In the genomic region with DNA sequence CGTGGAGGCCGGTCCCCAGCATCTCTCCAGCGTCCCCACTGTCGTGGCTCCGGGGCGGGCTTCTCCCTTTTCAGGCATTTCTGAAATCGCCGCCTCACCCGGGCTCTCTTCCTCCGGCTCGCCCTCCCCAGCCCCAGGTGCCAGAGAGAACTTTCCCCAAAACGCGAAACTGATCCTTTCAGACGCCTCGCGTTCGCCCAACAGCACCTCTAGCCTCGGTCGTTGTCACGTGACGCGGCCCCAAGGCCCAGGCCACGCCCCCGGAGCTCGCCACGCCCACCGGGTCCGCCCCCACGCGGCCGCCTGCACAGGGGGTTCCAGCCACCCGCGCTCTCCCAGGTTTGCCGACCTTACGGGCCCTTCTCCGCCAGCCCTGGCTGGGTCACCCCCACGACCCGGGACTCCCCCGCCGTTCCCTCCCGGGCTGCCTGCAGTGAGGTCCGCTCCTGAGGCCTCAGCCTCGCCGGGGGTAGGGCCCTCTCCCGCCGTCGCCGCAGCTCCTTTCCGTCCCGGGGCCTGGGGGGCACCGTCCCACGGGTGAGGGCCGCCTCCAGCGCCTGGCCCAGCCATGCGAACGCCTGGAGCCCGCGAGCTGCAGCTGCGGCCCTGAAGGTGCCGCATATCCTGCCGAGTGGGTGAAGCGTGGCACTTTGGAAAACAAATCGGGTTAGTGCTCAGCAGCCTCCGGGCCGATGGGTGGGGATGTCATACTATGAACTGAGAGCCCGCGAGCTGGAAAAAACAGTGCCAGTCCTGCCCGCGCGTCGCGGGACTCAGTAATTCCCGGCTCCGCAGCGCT, we compare ENCODE assay signal across 1 cellular context.
A peak's percentile ranks its signal among the peaks of the same experiment; 100 is the strongest.
TF ChIP-seq lines count a peak whose summit lies in the region.

No MANE protein-coding gene starts in this region.

TF ChIP-seq in HepG2, 621 proteins besides CTCF, POLR2A, EP300 and RAD21 (continued from another document and continues in another):
- TF ChIP-seq, protein P1, sequence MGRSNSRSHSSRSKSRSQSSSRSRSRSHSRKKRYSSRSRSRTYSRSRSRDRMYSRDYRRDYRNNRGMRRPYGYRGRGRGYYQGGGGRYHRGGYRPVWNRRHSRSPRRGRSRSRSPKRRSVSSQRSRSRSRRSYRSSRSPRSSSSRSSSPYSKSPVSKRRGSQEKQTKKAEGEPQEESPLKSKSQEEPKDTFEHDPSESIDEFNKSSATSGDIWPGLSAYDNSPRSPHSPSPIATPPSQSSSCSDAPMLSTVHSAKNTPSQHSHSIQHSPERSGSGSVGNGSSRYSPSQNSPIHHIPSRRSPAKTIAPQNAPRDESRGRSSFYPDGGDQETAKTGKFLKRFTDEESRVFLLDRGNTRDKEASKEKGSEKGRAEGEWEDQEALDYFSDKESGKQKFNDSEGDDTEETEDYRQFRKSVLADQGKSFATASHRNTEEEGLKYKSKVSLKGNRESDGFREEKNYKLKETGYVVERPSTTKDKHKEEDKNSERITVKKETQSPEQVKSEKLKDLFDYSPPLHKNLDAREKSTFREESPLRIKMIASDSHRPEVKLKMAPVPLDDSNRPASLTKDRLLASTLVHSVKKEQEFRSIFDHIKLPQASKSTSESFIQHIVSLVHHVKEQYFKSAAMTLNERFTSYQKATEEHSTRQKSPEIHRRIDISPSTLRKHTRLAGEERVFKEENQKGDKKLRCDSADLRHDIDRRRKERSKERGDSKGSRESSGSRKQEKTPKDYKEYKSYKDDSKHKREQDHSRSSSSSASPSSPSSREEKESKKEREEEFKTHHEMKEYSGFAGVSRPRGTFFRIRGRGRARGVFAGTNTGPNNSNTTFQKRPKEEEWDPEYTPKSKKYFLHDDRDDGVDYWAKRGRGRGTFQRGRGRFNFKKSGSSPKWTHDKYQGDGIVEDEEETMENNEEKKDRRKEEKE (IDR thresholded peaks at IDR 0.05) = no peak
- TF ChIP-seq HDAC6 (IDR thresholded peaks at IDR 0.05; ENCODE audit: low read depth, low read length) (no peak), CCDC6 (CRISPR knock-in tag; IDR thresholded peaks at IDR 0.05) (peak; percentile 38; the same call in 1 of the 2 replicates), ASH2L (IDR thresholded peaks at IDR 0.05; ENCODE audit: insufficient read length, low read depth, low read length) (peak; percentile 50), HIVEP1 (CRISPR knock-in tag; IDR thresholded peaks at IDR 0.05) (no peak; the same call in 1 of the 2 replicates), EZH2 (conservative IDR thresholded peaks at IDR 0.05; ENCODE audit: low read depth, low read length) (no peak), SP140L (CRISPR knock-in tag; IDR thresholded peaks at IDR 0.05; ENCODE audit: borderline replicate concordance) (no peak), ARNTL (CRISPR knock-in tag; IDR thresholded peaks at IDR 0.05) (no peak), TGIF2 (CRISPR knock-in tag; IDR thresholded peaks at IDR 0.05) (no peak), ADNP (CRISPR knock-in tag; IDR thresholded peaks at IDR 0.05) (no peak), ZSCAN30 (CRISPR knock-in tag; IDR thresholded peaks at IDR 0.05) (no peak), ZNF296 (CRISPR knock-in tag; conservative IDR thresholded peaks at IDR 0.05) (no peak), AHR (CRISPR knock-in tag; IDR thresholded peaks at IDR 0.05) (peak; percentile 62; the same call in 1 of the 2 replicates), ZFY (CRISPR knock-in tag; IDR thresholded peaks at IDR 0.05) (peak; percentile 79), SPEN (CRISPR knock-in tag; IDR thresholded peaks at IDR 0.05; ENCODE audit: low read depth) (peak; percentile 68), ZSCAN20 (CRISPR knock-in tag; IDR thresholded peaks at IDR 0.05; ENCODE audit: borderline replicate concordance) (no peak; the same call in 1 of the 2 replicates), RARA (CRISPR knock-in tag; IDR thresholded peaks at IDR 0.05) (0 out of 2 replicates have a peak, but pooled peaks have one; percentile 9), ZNF367 (CRISPR knock-in tag; IDR thresholded peaks at IDR 0.05; ENCODE audit: borderline replicate concordance) (no peak), POLR2AphosphoS2 (IDR thresholded peaks at IDR 0.05; ENCODE audit: low read depth, low read length) (no peak), DPF2 (CRISPR knock-in tag; IDR thresholded peaks at IDR 0.05; ENCODE audit: borderline replicate concordance, low read depth) (no peak), ZFAT (CRISPR knock-in tag; conservative IDR thresholded peaks at IDR 0.05) (0 out of 2 replicates have a peak, but pooled peaks have one; percentile 13), ELF1 (CRISPR knock-in tag; IDR thresholded peaks at IDR 0.05) (no peak; the same call in 1 of the 2 replicates), ZSCAN21 (CRISPR knock-in tag; IDR thresholded peaks at IDR 0.05; ENCODE audit: borderline replicate concordance) (peak; percentile 66; the same call in 1 of the 2 replicates), HNF4G (IDR thresholded peaks at IDR 0.05; ENCODE audit: borderline replicate concordance, low read depth, low read length) (no peak), HNF4G (CRISPR knock-in tag; IDR thresholded peaks at IDR 0.05; ENCODE audit: borderline replicate concordance, low read depth) (0 out of 2 replicates have a peak, but pooled peaks have one; percentile 33), HOXA3 (CRISPR knock-in tag; IDR thresholded peaks at IDR 0.05) (peak; percentile 46), ZNF253 (CRISPR knock-in tag; IDR thresholded peaks at IDR 0.05; ENCODE audit: borderline replicate concordance) (no peak), NFIB (CRISPR knock-in tag; IDR thresholded peaks at IDR 0.05; ENCODE audit: borderline replicate concordance) (no peak), XRCC5 (optimal IDR thresholded peaks at IDR 0.05; ENCODE audit: low read length) (peak; percentile 38), BRCA1 (CRISPR knock-in tag; IDR thresholded peaks at IDR 0.05) (no peak), ZNF615 (CRISPR knock-in tag; IDR thresholded peaks at IDR 0.05; ENCODE audit: borderline replicate concordance) (no peak), CENPX (CRISPR knock-in tag; IDR thresholded peaks at IDR 0.05) (no peak), ZNF101 (CRISPR knock-in tag; IDR thresholded peaks at IDR 0.05; ENCODE audit: borderline replicate concordance, low read depth) (0 out of 2 replicates have a peak, but pooled peaks have one; percentile 65), RARG (CRISPR knock-in tag; IDR thresholded peaks at IDR 0.05; ENCODE audit: low read depth) (no peak), BHLHE40 (IDR thresholded peaks at IDR 0.05; ENCODE audit: low read length) (peak; percentile 67)
- TF ChIP-seq, protein P2, sequence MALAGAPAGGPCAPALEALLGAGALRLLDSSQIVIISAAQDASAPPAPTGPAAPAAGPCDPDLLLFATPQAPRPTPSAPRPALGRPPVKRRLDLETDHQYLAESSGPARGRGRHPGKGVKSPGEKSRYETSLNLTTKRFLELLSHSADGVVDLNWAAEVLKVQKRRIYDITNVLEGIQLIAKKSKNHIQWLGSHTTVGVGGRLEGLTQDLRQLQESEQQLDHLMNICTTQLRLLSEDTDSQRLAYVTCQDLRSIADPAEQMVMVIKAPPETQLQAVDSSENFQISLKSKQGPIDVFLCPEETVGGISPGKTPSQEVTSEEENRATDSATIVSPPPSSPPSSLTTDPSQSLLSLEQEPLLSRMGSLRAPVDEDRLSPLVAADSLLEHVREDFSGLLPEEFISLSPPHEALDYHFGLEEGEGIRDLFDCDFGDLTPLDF (CRISPR knock-in tag; IDR thresholded peaks at IDR 0.05) = no peak; the same call in 1 of the 2 replicates
- TF ChIP-seq, protein P3, sequence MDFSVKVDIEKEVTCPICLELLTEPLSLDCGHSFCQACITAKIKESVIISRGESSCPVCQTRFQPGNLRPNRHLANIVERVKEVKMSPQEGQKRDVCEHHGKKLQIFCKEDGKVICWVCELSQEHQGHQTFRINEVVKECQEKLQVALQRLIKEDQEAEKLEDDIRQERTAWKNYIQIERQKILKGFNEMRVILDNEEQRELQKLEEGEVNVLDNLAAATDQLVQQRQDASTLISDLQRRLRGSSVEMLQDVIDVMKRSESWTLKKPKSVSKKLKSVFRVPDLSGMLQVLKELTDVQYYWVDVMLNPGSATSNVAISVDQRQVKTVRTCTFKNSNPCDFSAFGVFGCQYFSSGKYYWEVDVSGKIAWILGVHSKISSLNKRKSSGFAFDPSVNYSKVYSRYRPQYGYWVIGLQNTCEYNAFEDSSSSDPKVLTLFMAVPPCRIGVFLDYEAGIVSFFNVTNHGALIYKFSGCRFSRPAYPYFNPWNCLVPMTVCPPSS (IDR thresholded peaks at IDR 0.05) = no peak
- TF ChIP-seq, protein P4, sequence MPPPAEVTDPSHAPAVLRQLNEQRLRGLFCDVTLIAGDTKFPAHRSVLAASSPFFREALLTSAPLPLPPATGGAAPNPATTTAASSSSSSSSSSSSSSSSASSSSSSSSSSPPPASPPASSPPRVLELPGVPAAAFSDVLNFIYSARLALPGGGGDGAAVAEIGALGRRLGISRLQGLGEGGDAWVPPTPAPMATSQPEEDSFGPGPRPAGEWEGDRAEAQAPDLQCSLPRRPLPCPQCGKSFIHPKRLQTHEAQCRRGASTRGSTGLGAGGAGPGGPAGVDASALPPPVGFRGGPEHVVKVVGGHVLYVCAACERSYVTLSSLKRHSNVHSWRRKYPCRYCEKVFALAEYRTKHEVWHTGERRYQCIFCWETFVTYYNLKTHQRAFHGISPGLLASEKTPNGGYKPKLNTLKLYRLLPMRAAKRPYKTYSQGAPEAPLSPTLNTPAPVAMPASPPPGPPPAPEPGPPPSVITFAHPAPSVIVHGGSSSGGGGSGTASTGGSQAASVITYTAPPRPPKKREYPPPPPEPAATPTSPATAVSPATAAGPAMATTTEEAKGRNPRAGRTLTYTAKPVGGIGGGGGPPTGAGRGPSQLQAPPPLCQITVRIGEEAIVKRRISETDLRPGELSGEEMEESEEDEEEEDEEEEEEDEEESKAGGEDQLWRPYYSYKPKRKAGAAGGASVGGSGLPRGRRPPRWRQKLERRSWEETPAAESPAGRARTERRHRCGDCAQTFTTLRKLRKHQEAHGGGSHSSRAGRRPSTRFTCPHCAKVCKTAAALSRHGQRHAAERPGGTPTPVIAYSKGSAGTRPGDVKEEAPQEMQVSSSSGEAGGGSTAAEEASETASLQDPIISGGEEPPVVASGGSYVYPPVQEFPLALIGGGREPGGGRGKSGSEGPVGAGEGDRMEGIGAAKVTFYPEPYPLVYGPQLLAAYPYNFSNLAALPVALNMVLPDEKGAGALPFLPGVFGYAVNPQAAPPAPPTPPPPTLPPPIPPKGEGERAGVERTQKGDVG (CRISPR knock-in tag; IDR thresholded peaks at IDR 0.05; ENCODE audit: borderline replicate concordance) = no peak
- TF ChIP-seq, protein P5, sequence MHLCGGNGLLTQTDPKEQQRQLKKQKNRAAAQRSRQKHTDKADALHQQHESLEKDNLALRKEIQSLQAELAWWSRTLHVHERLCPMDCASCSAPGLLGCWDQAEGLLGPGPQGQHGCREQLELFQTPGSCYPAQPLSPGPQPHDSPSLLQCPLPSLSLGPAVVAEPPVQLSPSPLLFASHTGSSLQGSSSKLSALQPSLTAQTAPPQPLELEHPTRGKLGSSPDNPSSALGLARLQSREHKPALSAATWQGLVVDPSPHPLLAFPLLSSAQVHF (CRISPR knock-in tag; IDR thresholded peaks at IDR 0.05) = peak; percentile 79; the same call in 1 of the 2 replicates
- TF ChIP-seq, protein P6, sequence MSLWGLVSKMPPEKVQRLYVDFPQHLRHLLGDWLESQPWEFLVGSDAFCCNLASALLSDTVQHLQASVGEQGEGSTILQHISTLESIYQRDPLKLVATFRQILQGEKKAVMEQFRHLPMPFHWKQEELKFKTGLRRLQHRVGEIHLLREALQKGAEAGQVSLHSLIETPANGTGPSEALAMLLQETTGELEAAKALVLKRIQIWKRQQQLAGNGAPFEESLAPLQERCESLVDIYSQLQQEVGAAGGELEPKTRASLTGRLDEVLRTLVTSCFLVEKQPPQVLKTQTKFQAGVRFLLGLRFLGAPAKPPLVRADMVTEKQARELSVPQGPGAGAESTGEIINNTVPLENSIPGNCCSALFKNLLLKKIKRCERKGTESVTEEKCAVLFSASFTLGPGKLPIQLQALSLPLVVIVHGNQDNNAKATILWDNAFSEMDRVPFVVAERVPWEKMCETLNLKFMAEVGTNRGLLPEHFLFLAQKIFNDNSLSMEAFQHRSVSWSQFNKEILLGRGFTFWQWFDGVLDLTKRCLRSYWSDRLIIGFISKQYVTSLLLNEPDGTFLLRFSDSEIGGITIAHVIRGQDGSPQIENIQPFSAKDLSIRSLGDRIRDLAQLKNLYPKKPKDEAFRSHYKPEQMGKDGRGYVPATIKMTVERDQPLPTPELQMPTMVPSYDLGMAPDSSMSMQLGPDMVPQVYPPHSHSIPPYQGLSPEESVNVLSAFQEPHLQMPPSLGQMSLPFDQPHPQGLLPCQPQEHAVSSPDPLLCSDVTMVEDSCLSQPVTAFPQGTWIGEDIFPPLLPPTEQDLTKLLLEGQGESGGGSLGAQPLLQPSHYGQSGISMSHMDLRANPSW (CRISPR knock-in tag; IDR thresholded peaks at IDR 0.05; ENCODE audit: borderline replicate concordance) = peak; percentile 34; the same call in 1 of the 2 replicates
- TF ChIP-seq, protein P7, sequence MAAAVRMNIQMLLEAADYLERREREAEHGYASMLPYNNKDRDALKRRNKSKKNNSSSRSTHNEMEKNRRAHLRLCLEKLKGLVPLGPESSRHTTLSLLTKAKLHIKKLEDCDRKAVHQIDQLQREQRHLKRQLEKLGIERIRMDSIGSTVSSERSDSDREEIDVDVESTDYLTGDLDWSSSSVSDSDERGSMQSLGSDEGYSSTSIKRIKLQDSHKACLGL (CRISPR knock-in tag; IDR thresholded peaks at IDR 0.05) = peak; percentile 80
- TF ChIP-seq, protein P8, sequence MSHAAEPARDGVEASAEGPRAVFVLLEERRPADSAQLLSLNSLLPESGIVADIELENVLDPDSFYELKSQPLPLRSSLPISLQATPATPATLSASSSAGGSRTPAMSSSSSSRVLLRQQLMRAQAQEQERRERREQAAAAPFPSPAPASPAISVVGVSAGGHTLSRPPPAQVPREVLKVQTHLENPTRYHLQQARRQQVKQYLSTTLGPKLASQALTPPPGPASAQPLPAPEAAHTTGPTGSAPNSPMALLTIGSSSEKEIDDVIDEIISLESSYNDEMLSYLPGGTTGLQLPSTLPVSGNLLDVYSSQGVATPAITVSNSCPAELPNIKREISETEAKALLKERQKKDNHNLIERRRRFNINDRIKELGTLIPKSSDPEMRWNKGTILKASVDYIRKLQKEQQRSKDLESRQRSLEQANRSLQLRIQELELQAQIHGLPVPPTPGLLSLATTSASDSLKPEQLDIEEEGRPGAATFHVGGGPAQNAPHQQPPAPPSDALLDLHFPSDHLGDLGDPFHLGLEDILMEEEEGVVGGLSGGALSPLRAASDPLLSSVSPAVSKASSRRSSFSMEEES (CRISPR knock-in tag; IDR thresholded peaks at IDR 0.05) = peak; percentile 57; the same call in 1 of the 2 replicates
- TF ChIP-seq, protein P9, sequence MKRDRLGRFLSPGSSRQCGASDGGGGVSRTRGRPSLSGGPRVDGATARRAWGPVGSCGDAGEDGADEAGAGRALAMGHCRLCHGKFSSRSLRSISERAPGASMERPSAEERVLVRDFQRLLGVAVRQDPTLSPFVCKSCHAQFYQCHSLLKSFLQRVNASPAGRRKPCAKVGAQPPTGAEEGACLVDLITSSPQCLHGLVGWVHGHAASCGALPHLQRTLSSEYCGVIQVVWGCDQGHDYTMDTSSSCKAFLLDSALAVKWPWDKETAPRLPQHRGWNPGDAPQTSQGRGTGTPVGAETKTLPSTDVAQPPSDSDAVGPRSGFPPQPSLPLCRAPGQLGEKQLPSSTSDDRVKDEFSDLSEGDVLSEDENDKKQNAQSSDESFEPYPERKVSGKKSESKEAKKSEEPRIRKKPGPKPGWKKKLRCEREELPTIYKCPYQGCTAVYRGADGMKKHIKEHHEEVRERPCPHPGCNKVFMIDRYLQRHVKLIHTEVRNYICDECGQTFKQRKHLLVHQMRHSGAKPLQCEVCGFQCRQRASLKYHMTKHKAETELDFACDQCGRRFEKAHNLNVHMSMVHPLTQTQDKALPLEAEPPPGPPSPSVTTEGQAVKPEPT (CRISPR knock-in tag; IDR thresholded peaks at IDR 0.05; ENCODE audit: low read depth) = peak; percentile 87
